18 cellular contexts compared by ENCODE assay signal in the genomic region with DNA sequence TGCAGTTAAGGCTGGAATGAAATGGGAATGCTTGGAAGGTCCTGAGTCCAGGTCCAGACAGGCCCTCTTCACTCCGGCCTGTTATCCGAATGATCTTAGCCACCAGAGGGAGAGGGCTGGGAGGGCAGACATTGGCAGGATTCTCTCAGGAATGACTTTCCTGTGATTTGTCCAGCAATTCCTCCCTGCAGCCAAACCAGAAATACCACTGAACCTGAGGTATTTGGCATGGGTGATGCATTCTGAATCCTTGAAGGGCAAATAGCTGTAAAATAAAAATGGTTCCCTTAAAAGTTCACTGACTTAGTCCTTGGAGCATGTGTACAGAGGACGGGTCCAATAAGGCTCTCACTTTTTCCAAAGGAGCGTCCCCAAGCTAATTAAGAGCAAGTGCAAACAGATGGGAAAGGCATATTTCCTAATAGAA.
DNase-seq lines count a peak whose midpoint lies in the region; ATAC-seq, FAIRE-seq and TF ChIP-seq lines count a peak whose summit lies in the region.
"Had no signal": no experiment of that assay in that cellular context is flagged by ENCODE, and none has a peak within 500 bp of the region (broad histone marks: within the 10 kb centered on the region; RNA-seq: fewer than 3 reads in every experiment).

No MANE protein-coding gene starts in this region.

- DNase-seq in Right ventricle myocardium superior (no peak), right atrium auricular region (ENCODE audit: low spot score) (no peak), body of pancreas (peak in 2 of 4 donors; percentile 32 to 41), kidney tubule cell (ENCODE audit: low spot score) (peak; percentile 75), urothelium cell line (ENCODE audit: low spot score) (peak; percentile 47), nephron progenitor cell (no peak)
- DNase-seq: 8988T; activated naive CD8-positive, alpha-beta T cell treated with anti-CD3 and anti-CD28 coated beads, Interleukin-2, amount 10 ng/mL, durations not matched to agents 7 days and 5 days; DMS79 treated with DMSO at 0.1 percent for 48 hours; effector CD8-positive, alpha-beta T cell; NCI-H1436; NCI-H774; small intestine; WERI-Rb-1 had no signal

- ATAC-seq in Right ventricle myocardium superior (ENCODE audit: poor library complexity) (peak; percentile 61), body of pancreas (peak; percentile 66), HG03520 (IDR thresholded peaks at IDR 0.05; ENCODE audit: unreplicated experiment) (no peak), HG02970 (IDR thresholded peaks at IDR 0.05; ENCODE audit: low FRiP score, unreplicated experiment) (no peak)

- H3K9me3 Mint-ChIP-seq in nephron progenitor cell = peaks cover 27% of the 10 kb centered on the region

- WGBS in body of pancreas, 2 donors = 39 to 65% methylated on average over 4 of the region's 4 CpGs

- H3K4me1 Mint-ChIP-seq in nephron progenitor cell = peaks cover 8% of the 10 kb centered on the region
- H3K4me1 Mint-ChIP-seq: activated naive CD8-positive, alpha-beta T cell treated with anti-CD3 and anti-CD28 coated beads, Interleukin-2, amount 10 ng/mL, durations not matched to agents 7 days and 5 days had no signal

- H3K4me3 Mint-ChIP-seq in nephron progenitor cell = no peak overlapping the region
- H3K4me3 Mint-ChIP-seq: activated naive CD8-positive, alpha-beta T cell treated with anti-CD3 and anti-CD28 coated beads, Interleukin-2, amount 10 ng/mL, durations not matched to agents 7 days and 5 days had no signal

- peak overlapping the region in 1 of 2 donors; percentile 40 for H3K27ac ChIP-seq in right atrium auricular region
- peak overlapping the region in 1 of 4 donors; percentile 50 for H3K27ac ChIP-seq in body of pancreas
- H3K27ac ChIP-seq: SJSA1, WERI-Rb-1 had no signal

- H3K27me3 Mint-ChIP-seq in nephron progenitor cell (ENCODE audit: low read depth, poor library complexity) = peaks cover 13% of the 10 kb centered on the region

- TF ChIP-seq POLR2A in body of pancreas (IDR thresholded peaks at IDR 0.05) = no peak

- peaks cover 9% of the 10 kb centered on the region for H3K36me3 Mint-ChIP-seq in nephron progenitor cell (ENCODE audit: low read depth)
- H3K36me3 Mint-ChIP-seq: activated naive CD8-positive, alpha-beta T cell treated with anti-CD3 and anti-CD28 coated beads, Interleukin-2, amount 10 ng/mL, durations not matched to agents 7 days and 5 days had no signal

- H3K27ac Mint-ChIP-seq in nephron progenitor cell = no peak overlapping the region
- H3K27ac Mint-ChIP-seq: activated naive CD8-positive, alpha-beta T cell treated with anti-CD3 and anti-CD28 coated beads, Interleukin-2, amount 10 ng/mL, durations not matched to agents 7 days and 5 days had no signal

- H3K9me3 ChIP-seq in right atrium auricular region (peaks cover 0 to 18% of the 10 kb centered on the region in 2 donors), body of pancreas (peaks cover 0 to 9% (median 0%) of the 10 kb centered on the region in 3 donors)

- H3K4me1 ChIP-seq in right atrium auricular region = peaks cover 0 to 31% of the 10 kb centered on the region in 2 donors
- H3K4me1 ChIP-seq in body of pancreas = peaks cover 13% of the 10 kb centered on the region

- intact Hi-C loops in Right ventricle myocardium superior (cut with DNase I) = no loop called here
- intact Hi-C loops in body of pancreas (cut with DNase I) = no loop called here

- FAIRE-seq in urothelium cell line (lab: Jason Lieb, UNC) = no peak
- FAIRE-seq: GM18507, small intestine had no signal

- H3K27me3 ChIP-seq in right atrium auricular region (no peaks in the 10 kb centered on the region), body of pancreas (no peaks in the 10 kb centered on the region)
- H3K27me3 ChIP-seq: SJSA1 had no signal

- TF ChIP-seq CTCF in right atrium auricular region (IDR thresholded peaks at IDR 0.05) (no peak), body of pancreas (IDR thresholded peaks at IDR 0.05) (peak in 2 of 7 experiments; percentile 18 to 23), nephron progenitor cell (IDR thresholded peaks at IDR 0.05) (no peak)

- H3K36me3 ChIP-seq in right atrium auricular region (no peaks in the 10 kb centered on the region), body of pancreas (replicated peaks in 1 of 2; ENCODE audit: insufficient read depth in 1 of 2, low read depth in 2 of 2) (no peaks in the 10 kb centered on the region)
- H3K36me3 ChIP-seq: SJSA1, WERI-Rb-1 had no signal

- H3K4me3 ChIP-seq in right atrium auricular region = no peak overlapping the region
- H3K4me3 ChIP-seq in body of pancreas = no peak overlapping the region
- H3K4me3 ChIP-seq: SJSA1 had no signal

Comparison
In these comparisons a context has a peak if more than half of its experiments do, and no peak if none do; other contexts are left out.
1. ATAC-seq: peak in Right ventricle myocardium superior (single experiment) and body of pancreas (single experiment); none in HG03520 (single experiment) and HG02970 (single experiment).
2. DNase-seq: peak in kidney tubule cell (single experiment) and urothelium cell line (single experiment); none in Right ventricle myocardium superior (single experiment), right atrium auricular region (single experiment) and nephron progenitor cell (single experiment).